In genomic region chr22:50293441-50294318, GRCh38 we compare ENCODE assay signal across 8 cellular contexts. TPM values are rescaled to one million over a fixed set of nuclear protein-coding genes. Genes with fewer than 3 reads are reported as not detected.
DNase-seq lines count a peak whose midpoint lies in the region; ATAC-seq and TF ChIP-seq lines count a peak whose summit lies in the region.

No MANE protein-coding gene starts in this region.

- no peaks in the 10 kb centered on the region for H3K27me3 ChIP-seq in fibroblast of lung (ENCODE audit: control insufficient read depth, insufficient read depth, low read length)

- H3K4me2 ChIP-seq in fibroblast of lung (ENCODE audit: extremely low read depth, insufficient read depth, low read length): peak overlapping the region; percentile 64

- no peaks in the 10 kb centered on the region for H3K9me3 Mint-ChIP-seq in nephron progenitor cell

- no peaks in the 10 kb centered on the region for H4K20me1 ChIP-seq in fibroblast of lung (ENCODE audit: control insufficient read depth, extremely low read depth, insufficient read depth, low read length)

- H3K36me3 Mint-ChIP-seq in nephron progenitor cell (ENCODE audit: low read depth): peaks cover 4% of the 10 kb centered on the region
- H3K36me3 Mint-ChIP-seq in T-helper 17 cell (ENCODE audit: low read depth): peaks cover 2% of the 10 kb centered on the region

- no peak overlapping the region for H2AFZ ChIP-seq in fibroblast of lung (ENCODE audit: low read length)

- H3K4me1 ChIP-seq in fibroblast of lung (ENCODE audit: control insufficient read depth, extremely low read depth, insufficient read depth, low read length): peaks cover 29% of the 10 kb centered on the region

- no peak for TF ChIP-seq CTCF in fibroblast of lung (conservative IDR thresholded peaks at IDR 0.05 in 1 of 2, IDR thresholded peaks at IDR 0.05 in 1 of 2; ENCODE audit: low read depth in 1 of 2, low read length in 2 of 2)
- TF ChIP-seq CTCF in nephron progenitor cell (IDR thresholded peaks at IDR 0.05): no peak

- DNase-seq in ELF-1 (ENCODE audit: low read depth, low spot score): peak; percentile 72
- DNase-seq in fibroblast of lung (ENCODE audit: low read depth in 2 of 2): peak; percentile 52 to 82
- peak; percentile 85 for DNase-seq in nephron progenitor cell
- no peak for DNase-seq in activated gamma-delta T cell treated with Interleukin-2 at 50 U/mL for 16 hours
- no peak for DNase-seq in T-helper 17 cell
- DNase-seq in NCI-H2227 (lab: John Stamatoyannopoulos, UW; ENCODE audit: unreplicated experiment): no peak

- H3K4me3 ChIP-seq in fibroblast of lung (replicated peaks in 1 of 4; ENCODE audit: control extremely low read depth in 1 of 4, insufficient read depth in 1 of 4, low read depth in 3 of 4, low read length in 4 of 4): peak overlapping the region in 2 of 4 experiments; percentile 22 to 39

- H3K27me3 Mint-ChIP-seq in nephron progenitor cell (ENCODE audit: low read depth, poor library complexity) (peaks cover 9% of the 10 kb centered on the region), T-helper 17 cell (peaks cover 39% of the 10 kb centered on the region)

- peaks cover 31% of the 10 kb centered on the region for H3K36me3 ChIP-seq in fibroblast of lung (ENCODE audit: control insufficient read depth, insufficient read depth, low read length)

- H3K4me3 Mint-ChIP-seq in nephron progenitor cell: no peak overlapping the region
- no peak overlapping the region for H3K4me3 Mint-ChIP-seq in T-helper 17 cell

- H3K27ac ChIP-seq in fibroblast of lung (ENCODE audit: insufficient read depth, low read length): peak overlapping the region; percentile 84

- H3K79me2 ChIP-seq in fibroblast of lung (ENCODE audit: control insufficient read depth, insufficient read depth, low read length): peaks cover 93% of the 10 kb centered on the region

- H3K4me1 Mint-ChIP-seq in nephron progenitor cell (peaks cover 36% of the 10 kb centered on the region), T-helper 17 cell (peaks cover 4% of the 10 kb centered on the region)

- peak overlapping the region; percentile 58 for H3K9ac ChIP-seq in fibroblast of lung (ENCODE audit: insufficient read depth, low read length)

- H3K9me3 ChIP-seq in fibroblast of lung (ENCODE audit: control insufficient read depth, insufficient read depth, low read depth, low read length): no peaks in the 10 kb centered on the region
- H3K9me3 ChIP-seq in T-helper 17 cell (ENCODE audit: control insufficient read depth, low read length, poor library complexity, severe bottlenecking): no peaks in the 10 kb centered on the region

- peak; percentile 92 for ATAC-seq in SK-N-SH treated with all-trans-retinoic acid at 6 μM for 48 hours
- no peak for ATAC-seq in HG02852 (IDR thresholded peaks at IDR 0.05; ENCODE audit: unreplicated experiment)
- no peak for ATAC-seq in T-helper 17 cell

- no peak overlapping the region for H3K27ac Mint-ChIP-seq in nephron progenitor cell
- H3K27ac Mint-ChIP-seq in T-helper 17 cell: no peak overlapping the region

TF ChIP-seq in SK-N-SH treated with all-trans-retinoic acid at 6 μM for 48 hours, 23 proteins besides CTCF, POLR2A, EP300 and RAD21:
- no peak for TF ChIP-seq ARNTL (CRISPR knock-in tag; IDR thresholded peaks at IDR 0.05; ENCODE audit: borderline replicate concordance, low read depth)
- TF ChIP-seq PATZ1 (CRISPR knock-in tag; IDR thresholded peaks at IDR 0.05; ENCODE audit: borderline replicate concordance): peak; percentile 89; the same call in 1 of the 2 replicates
- no peak for TF ChIP-seq CSRNP3 (CRISPR knock-in tag; IDR thresholded peaks at IDR 0.05)

RNA-seq across cellular contexts. Expression of gene PLXNB2, which starts 13.8 kb away (rescaled TPM):
- total RNA-seq in fibroblast of lung: 130 and 209 TPM in 2 replicates
- 62.7 and 72.9 TPM in 2 replicates for polyA plus RNA-seq in fibroblast of lung
- 127 and 141 TPM in 2 replicates for polyA plus RNA-seq in fibroblast of lung (2012)
- 337 and 393 TPM in 2 replicates for polyA minus RNA-seq in fibroblast of lung (ENCODE audit: low replicate concordance)
- 1 to 10 TPM; 3.0 to 7.6 TPM for total RNA-seq in T-helper 17 cell

RNA-seq across cellular contexts. Expression of gene MAPK11, which starts 23.5 kb away (rescaled TPM):
- total RNA-seq in fibroblast of lung (5.9 and 7.6 TPM in 2 replicates), T-helper 17 cell (10 to 100 TPM; 13.2 to 14.4 TPM)
- 2.6 and 4.1 TPM in 2 replicates for polyA plus RNA-seq in fibroblast of lung
- polyA plus RNA-seq in fibroblast of lung (2012): 5.4 and 10.7 TPM in 2 replicates
- polyA minus RNA-seq in fibroblast of lung (ENCODE audit: low replicate concordance): 17.1 and 18.7 TPM in 2 replicates

RNA-seq across cellular contexts. Expression of gene MAPK12, which starts 32.2 kb away (rescaled TPM):
- total RNA-seq in fibroblast of lung (24.4 and 30.1 TPM in 2 replicates), T-helper 17 cell (1 to 10 TPM; 1.7 to 1.9 TPM)
- polyA plus RNA-seq in fibroblast of lung: 16.4 and 21.5 TPM in 2 replicates
- 19.8 and 26.9 TPM in 2 replicates for polyA plus RNA-seq in fibroblast of lung (2012)
- 39.0 and 43.3 TPM in 2 replicates for polyA minus RNA-seq in fibroblast of lung (ENCODE audit: low replicate concordance)

RNA-seq across cellular contexts. Expression of gene DENND6B, which starts 33.1 kb away (rescaled TPM):
- total RNA-seq in fibroblast of lung (2.0 and 2.1 TPM in 2 replicates), T-helper 17 cell (1 to 10 TPM; 1.8 to 2.2 TPM)
- 1.7 and 1.9 TPM in 2 replicates for polyA plus RNA-seq in fibroblast of lung
- polyA plus RNA-seq in fibroblast of lung (2012): 3.1 and 3.5 TPM in 2 replicates
- polyA minus RNA-seq in fibroblast of lung (ENCODE audit: low replicate concordance): 2.0 and 2.8 TPM in 2 replicates

RNA-seq across cellular contexts. Expression of gene HDAC10, which starts 42.6 kb away (rescaled TPM):
- total RNA-seq in fibroblast of lung (19.3 and 27.6 TPM in 2 replicates), T-helper 17 cell (100 to 1,000 TPM in 1 of 2 donors, 10 to 100 TPM in 1; 95.5 to 105 TPM)
- 5.1 and 6.7 TPM in 2 replicates for polyA plus RNA-seq in fibroblast of lung
- 13.4 and 18.2 TPM in 2 replicates for polyA plus RNA-seq in fibroblast of lung (2012)
- polyA minus RNA-seq in fibroblast of lung (ENCODE audit: low replicate concordance): 6.7 and 15.9 TPM in 2 replicates

Comparison
In these comparisons a context has a peak if more than half of its experiments do, and no peak if none do; other contexts are left out.
1. DNase-seq: peak in ELF-1 (single experiment), fibroblast of lung (2 of 2) and nephron progenitor cell (single experiment); none in activated gamma-delta T cell treated with Interleukin-2 at 50 U/mL for 16 hours (single experiment), T-helper 17 cell (0 of 3) and NCI-H2227 (single experiment).
2. RNA of gene PLXNB2, which starts 13.8 kb away (total RNA-seq): 130 to 209 TPM in fibroblast of lung; 3.0 to 7.6 TPM in T-helper 17 cell; every median in the first group is over 10 times any median in the second.